ENCODE assay signal across 9 cellular contexts in genomic region chr3:66572938-66573710, GRCh38.
DNase-seq lines count a peak whose midpoint lies in the region; ATAC-seq, FAIRE-seq and TF ChIP-seq lines count a peak whose summit lies in the region.
"Had no signal": no experiment of that assay in that cellular context is flagged by ENCODE, and none has a peak within 500 bp of the region (broad histone marks: within the 10 kb centered on the region; RNA-seq: fewer than 3 reads in every experiment).

No MANE protein-coding gene starts in this region.

- no peak for FAIRE-seq in HTR-8/SVneo (lab: Jason Lieb, UNC)

- peak; percentile 68 for ATAC-seq in HG02798 (IDR thresholded peaks at IDR 0.05; ENCODE audit: poor library complexity, unreplicated experiment)

- H3K4me1 ChIP-seq in osteoblast (ENCODE audit: insufficient read depth, low read length) = no peaks in the 10 kb centered on the region

- no peak overlapping the region for H3K4me2 ChIP-seq in osteoblast (ENCODE audit: insufficient read depth, low read length)

- no peaks in the 10 kb centered on the region for H4K20me1 ChIP-seq in osteoblast (ENCODE audit: insufficient read depth, low read length)

- H3K9me3 ChIP-seq in osteoblast (ENCODE audit: low read depth, low read length) = no peaks in the 10 kb centered on the region

- no peak overlapping the region for H2AFZ ChIP-seq in osteoblast (ENCODE audit: low read length)

- peak; percentile 19 for TF ChIP-seq CTCF in astrocyte of the cerebellum (IDR thresholded peaks at IDR 0.05; ENCODE audit: low read depth, low read length, missing control alignments)
- peak; percentile 25 for TF ChIP-seq CTCF in osteoblast (IDR thresholded peaks at IDR 0.05; ENCODE audit: extremely low read depth, low read depth, low read length)

- H3K27ac ChIP-seq in osteoblast (ENCODE audit: low read depth, low read length) = no peak overlapping the region

- in situ Hi-C loops in astrocyte of the cerebellum (cut with HindIII; ENCODE audit: low sequenced_read_pairs) = no loop called here

- no peaks in the 10 kb centered on the region for H3K79me2 ChIP-seq in osteoblast (ENCODE audit: insufficient read depth, low read length)

- no peak overlapping the region for H3K4me3 ChIP-seq in astrocyte of the cerebellum (ENCODE audit: low read depth, low read length)
- H3K4me3 ChIP-seq in osteoblast (ENCODE audit: insufficient read depth, low read length) = no peak overlapping the region

- no peaks in the 10 kb centered on the region for H3K36me3 ChIP-seq in osteoblast (ENCODE audit: insufficient read depth, low read length)

- H3K27me3 ChIP-seq in osteoblast (ENCODE audit: insufficient read depth, low read length) = peaks cover 4% of the 10 kb centered on the region

- peak; percentile 15 for DNase-seq in NCI-H748 (lab: John Stamatoyannopoulos, UW; ENCODE audit: unreplicated experiment)
- no peak for DNase-seq in NCI-H748 treated with DMSO at 0.1 percent for 48 hours (lab: John Stamatoyannopoulos, UW)
- no peak for DNase-seq in astrocyte of the cerebellum (ENCODE audit: low read depth)
- no peak for DNase-seq in osteoblast (ENCODE audit: insufficient read length, low spot score, missing footprints)
- no peak for DNase-seq in HTR-8/SVneo (ENCODE audit: insufficient read length, low spot score)
- DNase-seq in foreskin melanocyte = no peak
- no peak for DNase-seq in NCI-H1048 (lab: John Stamatoyannopoulos, UW)
- DNase-seq: NCI-H524 treated with DMSO at 0.1 percent for 48 hours had no signal
